35 cellular contexts compared by ENCODE assay signal in genomic region chr2:238560234-238560633, GRCh38.
DNase-seq lines count a peak whose midpoint lies in the region; ATAC-seq, FAIRE-seq and TF ChIP-seq lines count a peak whose summit lies in the region.
"Had no signal": no experiment of that assay in that cellular context is flagged by ENCODE, and none has a peak within 500 bp of the region (broad histone marks: within the 10 kb centered on the region; RNA-seq: fewer than 3 reads in every experiment).

No MANE protein-coding gene starts in this region.

- no peak for ATAC-seq in T-helper 17 cell
- ATAC-seq: activated CD8-positive, alpha-beta T cell treated with anti-CD3 and anti-CD28 coated beads, Interleukin-2, amount 10 ng/mL, durations not matched to agents 7 days and 5 days; GM12878; sciatic nerve; upper lobe of right lung had no signal

- H4K20me1 ChIP-seq in H9 (ENCODE audit: control insufficient read depth, insufficient read depth, insufficient read length), result no peaks in the 10 kb centered on the region
- H4K20me1 ChIP-seq in H1 (replicated peaks in 1 of 2; ENCODE audit: control insufficient read depth in 1 of 2, insufficient read depth in 2 of 2, low read length in 2 of 2), result no peaks in the 10 kb centered on the region
- H4K20me1 ChIP-seq in neural progenitor cell (ENCODE audit: low read depth), result no peaks in the 10 kb centered on the region
- H4K20me1 ChIP-seq: BLaER1 treated with 17β-estradiol and CSF1 and Interleukin-3, amounts not matched to agents 10 nM and 100 nM had no signal

- TF ChIP-seq RAD21 in H1 (IDR thresholded peaks at IDR 0.05 in 1 of 2, conservative IDR thresholded peaks at IDR 0.05 in 1 of 2; ENCODE audit: low read depth in 2 of 2, low read length in 2 of 2), result peak; percentile 55 to 65

- WGBS in H9 (ENCODE audit: extremely low coverage, insufficient read length, low lambda C conversion rate), result no CpG with 5 or more reads among the region's 11 CpGs
- 84% methylated on average over 10 of the region's 11 CpGs; no CpG with 5 or more reads in 1 of the 2 experiments for WGBS in H1 (ENCODE audit: extremely low coverage in 1 of 2, insufficient coverage in 1 of 2, insufficient read length in 1 of 2, insufficient replicate concordance in 2 of 2, low coverage in 1 of 2, low lambda C conversion rate in 2 of 2, missing lambda C conversion rate in 1 of 2), 2 experiments

- H3K27me3 Mint-ChIP-seq in H9 (ENCODE audit: low read depth) (peaks cover 5% of the 10 kb centered on the region), neural progenitor cell (ENCODE audit: insufficient read depth, low read depth) (peaks cover 2% of the 10 kb centered on the region), T-helper 17 cell (peaks cover 31% of the 10 kb centered on the region)
- H3K27me3 Mint-ChIP-seq: activated naive CD8-positive, alpha-beta T cell had no signal

- CTCF ChIA-PET in H1 (lab: Charles Lee; ENCODE audit: partially characterized antibody), result interaction anchor here (2.3 kb wide), 1 partner anchor 13 kb away, joined by 7 read pairs; no protein-coding TSS in a partner anchor

- H3K4ac ChIP-seq in H9 (ENCODE audit: low read depth, low read length), result no peak overlapping the region
- no peak overlapping the region for H3K4ac ChIP-seq in H1 (replicated peaks; ENCODE audit: insufficient read length, low read depth, low read length)

- H2BK120ac ChIP-seq in H9 (ENCODE audit: low read depth, low read length, poor library complexity, severe bottlenecking), result no peak overlapping the region
- H2BK120ac ChIP-seq in H1 (replicated peaks; ENCODE audit: low read depth, low read length), result no peak overlapping the region

- H3K4me3 Mint-ChIP-seq in H9, result no peak overlapping the region
- H3K4me3 Mint-ChIP-seq in neural progenitor cell, result no peak overlapping the region
- no peak overlapping the region for H3K4me3 Mint-ChIP-seq in T-helper 17 cell
- H3K4me3 Mint-ChIP-seq: activated CD8-positive, alpha-beta T cell treated with anti-CD3 and anti-CD28 coated beads, Interleukin-2, amount 10 ng/mL, durations not matched to agents 7 days and 5 days; activated naive CD8-positive, alpha-beta T cell; T-helper 1 cell treated with Interleukin-12 subunit alpha and Interleukin-12 subunit beta and Interleukin-4 antibody, amounts not matched to agents 30 μg/mL and 1 μg/mL, for 36 hours had no signal

- H2BK20ac ChIP-seq in H9 (ENCODE audit: low read depth, low read length, poor library complexity, severe bottlenecking) (no peak overlapping the region), H1 (ENCODE audit: low read length) (no peak overlapping the region)

- H3K9ac ChIP-seq in H9 (ENCODE audit: extremely low read depth, insufficient read length, low read length), result no peak overlapping the region
- H3K9ac ChIP-seq in H1 (replicated peaks in 1 of 4; ENCODE audit: extremely low read depth in 1 of 4, low read depth in 3 of 4, low read length in 3 of 4), result no peak overlapping the region
- H3K9ac ChIP-seq in neural progenitor cell, result no peak overlapping the region
- H3K9ac ChIP-seq: BLaER1 treated with 17β-estradiol and CSF1 and Interleukin-3, amounts not matched to agents 10 nM and 100 nM had no signal

- H2BK5ac ChIP-seq in H9 (ENCODE audit: insufficient read length, low read length) (no peak overlapping the region), H1 (ENCODE audit: low read depth, low read length) (no peak overlapping the region)

- H3K56ac ChIP-seq in H9 (ENCODE audit: insufficient read length, low read depth, low read length), result no peak overlapping the region
- H3K56ac ChIP-seq in H1 (replicated peaks; ENCODE audit: insufficient read length, low read depth, low read length), result no peak overlapping the region

- H3K23me2 ChIP-seq in H9 (ENCODE audit: insufficient read length, low read depth, low read length, poor library complexity, severe bottlenecking), result no peaks in the 10 kb centered on the region
- peaks cover 3% of the 10 kb centered on the region; the same call in 1 of the 2 replicates for H3K23me2 ChIP-seq in H1 (ENCODE audit: low read depth, low read length)

- H3K36me3 Mint-ChIP-seq in H9 (ENCODE audit: insufficient read depth in 1 of 3, low read depth in 3 of 3), result no peaks in the 10 kb centered on the region
- no peaks in the 10 kb centered on the region for H3K36me3 Mint-ChIP-seq in neural progenitor cell
- no peaks in the 10 kb centered on the region for H3K36me3 Mint-ChIP-seq in T-helper 17 cell (ENCODE audit: low read depth)
- H3K36me3 Mint-ChIP-seq: activated naive CD8-positive, alpha-beta T cell had no signal

- no peaks in the 10 kb centered on the region for H3K4me1 ChIP-seq in H9 (ENCODE audit: insufficient read depth, low read length)
- H3K4me1 ChIP-seq in H1 (replicated peaks in 1 of 4; ENCODE audit: control insufficient read depth in 3 of 4, insufficient read depth in 4 of 4, low read length in 3 of 4), result no peaks in the 10 kb centered on the region
- no peaks in the 10 kb centered on the region for H3K4me1 ChIP-seq in neural progenitor cell
- H3K4me1 ChIP-seq: BLaER1 treated with 17β-estradiol and CSF1 and Interleukin-3, amounts not matched to agents 10 nM and 100 nM; esophagus squamous epithelium; SJSA1; suprapubic skin; upper lobe of right lung had no signal

- H3K4me1 Mint-ChIP-seq in H9 (peaks cover 3 to 4% of the 10 kb centered on the region in 2 experiments; a peak in 2 of 4 replicates), neural progenitor cell (peaks cover 5% of the 10 kb centered on the region), T-helper 17 cell (no peaks in the 10 kb centered on the region)

- H3K4me3 ChIP-seq in H1 (ENCODE audit: extremely low read depth in 1 of 4, insufficient read depth in 2 of 4, low read depth in 3 of 4, low read length in 4 of 4) (no peak overlapping the region), neural progenitor cell (no peak overlapping the region)
- H3K4me3 ChIP-seq: BLaER1 treated with 17β-estradiol and CSF1 and Interleukin-3, amounts not matched to agents 10 nM and 100 nM; esophagus squamous epithelium; GM12878; hepatocyte; SJSA1; suprapubic skin; upper lobe of right lung had no signal

- no peak overlapping the region for H4K8ac ChIP-seq in H9 (replicated peaks; ENCODE audit: insufficient read length, low read depth, low read length)
- no peak overlapping the region; the same call in 1 of the 2 replicates for H4K8ac ChIP-seq in H1 (ENCODE audit: extremely low read depth, insufficient read depth, low read length)

- H3K9me3 ChIP-seq in H9 (ENCODE audit: control insufficient read depth, low read depth, low read length) (no peaks in the 10 kb centered on the region), H1 (ENCODE audit: insufficient read depth in 2 of 2, low read depth in 1 of 2, low read length in 1 of 2) (no peaks in the 10 kb centered on the region), neural progenitor cell (ENCODE audit: low read depth) (no peaks in the 10 kb centered on the region), T-helper 17 cell (ENCODE audit: control insufficient read depth, low read length, poor library complexity, severe bottlenecking) (no peaks in the 10 kb centered on the region)
- H3K9me3 ChIP-seq: BLaER1 treated with 17β-estradiol and CSF1 and Interleukin-3, amounts not matched to agents 10 nM and 100 nM; esophagus squamous epithelium; SJSA1; suprapubic skin; upper lobe of right lung had no signal

- H3K79me2 ChIP-seq in H9 (ENCODE audit: insufficient read depth, low read length), result no peaks in the 10 kb centered on the region
- no peaks in the 10 kb centered on the region for H3K79me2 ChIP-seq in H1 (ENCODE audit: control insufficient read depth in 1 of 2, insufficient read depth in 2 of 2, low read length in 2 of 2)
- H3K79me2 ChIP-seq in neural progenitor cell (ENCODE audit: low read depth), result no peaks in the 10 kb centered on the region
- H3K79me2 ChIP-seq: hepatocyte had no signal

- FAIRE-seq in H1 (lab: Jason Lieb, UNC) (no peak), GM12892 (lab: Jason Lieb, UNC) (no peak)
- FAIRE-seq: astrocyte, endometrium, frontal cortex, GM12878, islet of Langerhans had no signal

- H2BK12ac ChIP-seq in H9 (ENCODE audit: insufficient read length, low read depth, low read length), result no peak overlapping the region
- no peak overlapping the region for H2BK12ac ChIP-seq in H1 (ENCODE audit: low read depth, low read length)

- H3K27ac ChIP-seq in H9 (ENCODE audit: insufficient read length, low read depth, low read length) (no peak overlapping the region), H1 (ENCODE audit: low read depth, low read length) (no peak overlapping the region), neural progenitor cell (no peak overlapping the region)
- H3K27ac ChIP-seq: BLaER1 treated with 17β-estradiol and CSF1 and Interleukin-3, amounts not matched to agents 10 nM and 100 nM; esophagus squamous epithelium; SJSA1; suprapubic skin; upper lobe of right lung had no signal

- H2AK5ac ChIP-seq in H9 (ENCODE audit: insufficient read length, low read length), result no peak overlapping the region
- no peak overlapping the region for H2AK5ac ChIP-seq in H1 (ENCODE audit: low read depth, low read length)

- no peak overlapping the region for H3K4me2 ChIP-seq in H9 (ENCODE audit: insufficient read depth, insufficient read length, low read length)
- no peak overlapping the region for H3K4me2 ChIP-seq in H1 (ENCODE audit: insufficient read depth in 1 of 2, low read depth in 2 of 2, low read length in 2 of 2)
- no peak overlapping the region for H3K4me2 ChIP-seq in neural progenitor cell
- H3K4me2 ChIP-seq: BLaER1 treated with 17β-estradiol and CSF1 and Interleukin-3, amounts not matched to agents 10 nM and 100 nM; hepatocyte had no signal

- TF ChIP-seq POLR2A in H1 (IDR thresholded peaks at IDR 0.05; ENCODE audit: control extremely low read depth in 1 of 2, low read depth in 2 of 2, low read length in 2 of 2), result no peak
- TF ChIP-seq POLR2A in GM12892 (IDR thresholded peaks at IDR 0.05; ENCODE audit: low read depth, low read length), result no peak

- H3T11ph ChIP-seq in H9 (ENCODE audit: low read length), result no peak overlapping the region

- no peaks in the 10 kb centered on the region for H3K36me3 ChIP-seq in H1 (ENCODE audit: control insufficient read depth in 2 of 4, insufficient read depth in 4 of 4, low read length in 3 of 4)
- H3K36me3 ChIP-seq in neural progenitor cell, result no peaks in the 10 kb centered on the region
- H3K36me3 ChIP-seq: BLaER1 treated with 17β-estradiol and CSF1 and Interleukin-3, amounts not matched to agents 10 nM and 100 nM; esophagus squamous epithelium; SJSA1; suprapubic skin; upper lobe of right lung had no signal

- no peak for TF ChIP-seq EP300 in H1 (IDR thresholded peaks at IDR 0.05; ENCODE audit: borderline replicate concordance in 1 of 2, low read depth in 2 of 2, low read length in 2 of 2)

- H3K27me3 ChIP-seq in H9 (ENCODE audit: insufficient read depth, low read length), result no peaks in the 10 kb centered on the region
- H3K27me3 ChIP-seq in H1 (replicated peaks in 1 of 4; ENCODE audit: control insufficient read depth in 3 of 4, extremely low read depth in 1 of 4, insufficient read depth in 3 of 4, low read length in 3 of 4), result no peaks in the 10 kb centered on the region; a peak in 1 of 7 replicates
- no peaks in the 10 kb centered on the region for H3K27me3 ChIP-seq in neural progenitor cell
- H3K27me3 ChIP-seq: BLaER1 treated with 17β-estradiol and CSF1 and Interleukin-3, amounts not matched to agents 10 nM and 100 nM; esophagus squamous epithelium; hepatocyte; SJSA1; upper lobe of right lung had no signal

- no peak overlapping the region for H3K18ac ChIP-seq in H9 (ENCODE audit: insufficient read length, low read depth, low read length)
- H3K18ac ChIP-seq in H1 (ENCODE audit: extremely low read depth, low read length), result no peak overlapping the region

- H3F3A ChIP-seq in neural progenitor cell (ENCODE audit: low read depth), result no peaks in the 10 kb centered on the region

- H3K27ac Mint-ChIP-seq in H9, result 0 out of 7 replicates have a peak overlapping the region, but pooled peaks of 1 of the 3 experiments have one; percentile 44
- H3K27ac Mint-ChIP-seq in neural progenitor cell, result peak overlapping the region; percentile 83
- H3K27ac Mint-ChIP-seq in T-helper 17 cell, result no peak overlapping the region
- H3K27ac Mint-ChIP-seq: activated CD8-positive, alpha-beta T cell treated with anti-CD3 and anti-CD28 coated beads, Interleukin-2, amount 10 ng/mL, durations not matched to agents 7 days and 5 days; activated naive CD8-positive, alpha-beta T cell; progenitor cell of endocrine pancreas; T-helper 1 cell treated with Interleukin-12 subunit alpha and Interleukin-12 subunit beta and Interleukin-4 antibody, amounts not matched to agents 30 μg/mL and 1 μg/mL, for 36 hours had no signal

- H2AFZ ChIP-seq in H9 (ENCODE audit: low read length) (no peak overlapping the region), H1 (ENCODE audit: low read length) (no peak overlapping the region), neural progenitor cell (replicated peaks) (no peak overlapping the region)
- H2AFZ ChIP-seq: hepatocyte had no signal

- H2BK15ac ChIP-seq in H9 (ENCODE audit: low read depth, low read length) (no peak overlapping the region), H1 (ENCODE audit: low read length) (no peak overlapping the region)

- no peak overlapping the region for H3K14ac ChIP-seq in H9 (ENCODE audit: insufficient read depth, low read length)
- no peak overlapping the region for H3K14ac ChIP-seq in H1 (ENCODE audit: insufficient read length)

- H4K91ac ChIP-seq in H9 (ENCODE audit: insufficient read length, low read depth, low read length) (no peak overlapping the region), H1 (replicated peaks; ENCODE audit: insufficient read length, low read length) (no peak overlapping the region)

- H3K23ac ChIP-seq in H9 (ENCODE audit: insufficient read length, low read depth, low read length) (no peak overlapping the region), H1 (ENCODE audit: insufficient read length) (no peak overlapping the region)

- DNase-seq in Daoy (ENCODE audit: low read depth) (peak; percentile 31), H9 (peak; percentile 83), H1 (ENCODE audit: low read depth in 1 of 2, low spot score in 2 of 2) (no peak), neural progenitor cell (ENCODE audit: low spot score) (peak; percentile 56), T-helper 17 cell (no peak), HT-29 (ENCODE audit: low spot score) (no peak), GM12892 (ENCODE audit: insufficient read length) (no peak), NCI-H1105 treated with DMSO at 0.1 percent for 48 hours (lab: John Stamatoyannopoulos, UW) (no peak)
- DNase-seq: activated CD8-positive, alpha-beta T cell treated with anti-CD3 and anti-CD28 coated beads, Interleukin-2, amount 10 ng/mL, durations not matched to agents 7 days and 5 days; activated effector memory CD4-positive, alpha-beta T cell treated with Interleukin-2 at 50 U/mL for 16 hours; caudate nucleus; COR-L47; cortex of kidney; DMS79; esophagus squamous epithelium; NCI-H1092 treated with DMSO at 0.1 percent for 48 hours; NCI-H187 treated with DMSO at 0.1 percent for 48 hours; NCI-H2227 treated with DMSO at 0.1 percent for 48 hours; NCI-H69; stimulated activated CD4-positive, alpha-beta T cell treated with anti-CD3 and anti-CD28 coated beads, Interleukin-4, amount 100 ng/mL, for 4 hours; stimulated activated naive CD4-positive, alpha-beta T cell; upper lobe of right lung had no signal

- H3K9me3 Mint-ChIP-seq in H9, result no peaks in the 10 kb centered on the region; a peak in 1 of 5 replicates
- no peaks in the 10 kb centered on the region for H3K9me3 Mint-ChIP-seq in neural progenitor cell
- H3K9me3 Mint-ChIP-seq: T-helper 1 cell treated with Interleukin-12 subunit alpha and Interleukin-12 subunit beta and Interleukin-4 antibody, amounts not matched to agents 30 μg/mL and 1 μg/mL, for 36 hours had no signal

- POLR2A ChIA-PET in H1 (lab: Charles Lee; ENCODE audit: partially characterized antibody), result no interaction called here

- TF ChIP-seq CTCF in H9 (conservative IDR thresholded peaks at IDR 0.05) (peak; percentile 46), H1 (IDR thresholded peaks at IDR 0.05; ENCODE audit: control extremely low read depth in 1 of 3, insufficient read depth in 1 of 3, low read depth in 1 of 3, low read length in 3 of 3) (peak; percentile 51 to 64 (median 62)), neural progenitor cell (IDR thresholded peaks at IDR 0.05) (peak; percentile 27)

- H3K79me1 ChIP-seq in H9 (ENCODE audit: insufficient read depth, low read depth, low read length, poor library complexity, severe bottlenecking), result no peaks in the 10 kb centered on the region
- H3K79me1 ChIP-seq in H1 (ENCODE audit: low read depth, low read length), result no peaks in the 10 kb centered on the region

- no peak overlapping the region for H4K5ac ChIP-seq in H9 (ENCODE audit: insufficient read length, low read depth, low read length)
- no peak overlapping the region for H4K5ac ChIP-seq in H1 (ENCODE audit: insufficient read length, low read depth, low read length)

Comparison
In these comparisons a context has a peak if more than half of its experiments do, and no peak if none do; other contexts are left out.
1. DNase-seq: peak in Daoy (single experiment), H9 (single experiment) and neural progenitor cell (single experiment); none in H1 (0 of 2), T-helper 17 cell (0 of 3), HT-29 (single experiment), GM12892 (single experiment) and NCI-H1105 treated with DMSO at 0.1 percent for 48 hours (single experiment).
2. Peak in every context shown above with its lines, with median percentiles within 50 percentile points of each other: CTCF ChIP-seq.